Comparison of ENCODE assay signal across 1 cellular context in genomic region chr22:19114984-19115552, GRCh38.
TF ChIP-seq lines count a peak whose summit lies in the region.

No MANE protein-coding gene starts in this region.

TF ChIP-seq in WTC11, 78 proteins besides CTCF, POLR2A, EP300 and RAD21:
- TF ChIP-seq ZNF281 (CRISPR knock-in tag; IDR thresholded peaks at IDR 0.05) (no peak), PRRX2 (CRISPR knock-in tag; IDR thresholded peaks at IDR 0.05) (no peak), HMGA2 (CRISPR knock-in tag; IDR thresholded peaks at IDR 0.05) (no peak), JAZF1 (CRISPR knock-in tag; IDR thresholded peaks at IDR 0.05) (no peak)
- TF ChIP-seq, protein P1, sequence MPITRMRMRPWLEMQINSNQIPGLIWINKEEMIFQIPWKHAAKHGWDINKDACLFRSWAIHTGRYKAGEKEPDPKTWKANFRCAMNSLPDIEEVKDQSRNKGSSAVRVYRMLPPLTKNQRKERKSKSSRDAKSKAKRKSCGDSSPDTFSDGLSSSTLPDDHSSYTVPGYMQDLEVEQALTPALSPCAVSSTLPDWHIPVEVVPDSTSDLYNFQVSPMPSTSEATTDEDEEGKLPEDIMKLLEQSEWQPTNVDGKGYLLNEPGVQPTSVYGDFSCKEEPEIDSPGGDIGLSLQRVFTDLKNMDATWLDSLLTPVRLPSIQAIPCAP (CRISPR knock-in tag; IDR thresholded peaks at IDR 0.05): no peak
